1 cellular context compared by ENCODE assay signal in genomic region chr4:182142146-182143085, GRCh38.
A peak's percentile ranks its signal among the peaks of the same experiment; 100 is the strongest.
TF ChIP-seq lines count a peak whose summit lies in the region.

No MANE protein-coding gene starts in this region.

TF ChIP-seq in WTC11, 78 proteins besides CTCF, POLR2A, EP300 and RAD21 (continued from another document and continues in another):
- TF ChIP-seq ATF2 (CRISPR knock-in tag; IDR thresholded peaks at IDR 0.05; ENCODE audit: borderline replicate concordance, low read depth) (no peak), ZNF671 (CRISPR knock-in tag; IDR thresholded peaks at IDR 0.05) (no peak), TCF7 (CRISPR knock-in tag; IDR thresholded peaks at IDR 0.05; ENCODE audit: low read depth) (peak; percentile 54; the same call in 1 of the 2 replicates), SMAD4 (CRISPR knock-in tag; IDR thresholded peaks at IDR 0.05) (no peak), ERG (CRISPR knock-in tag; IDR thresholded peaks at IDR 0.05) (no peak), ARID4B (CRISPR knock-in tag; IDR thresholded peaks at IDR 0.05; ENCODE audit: borderline replicate concordance) (no peak), ZBTB21 (CRISPR knock-in tag; IDR thresholded peaks at IDR 0.05; ENCODE audit: borderline replicate concordance) (peak; percentile 21; the same call in 1 of the 2 replicates), FOXJ3 (CRISPR knock-in tag; IDR thresholded peaks at IDR 0.05; ENCODE audit: borderline replicate concordance) (no peak), ATF6 (CRISPR knock-in tag; IDR thresholded peaks at IDR 0.05) (no peak), ZNF232 (CRISPR knock-in tag; IDR thresholded peaks at IDR 0.05) (0 out of 2 replicates have a peak, but pooled peaks have one; percentile 66), NFE2L1 (CRISPR knock-in tag; IDR thresholded peaks at IDR 0.05) (no peak), JUN (CRISPR knock-in tag; IDR thresholded peaks at IDR 0.05) (no peak), MXD4 (CRISPR knock-in tag; IDR thresholded peaks at IDR 0.05; ENCODE audit: borderline replicate concordance) (no peak), PRRX2 (CRISPR knock-in tag; IDR thresholded peaks at IDR 0.05) (no peak), NR2C2 (CRISPR knock-in tag; IDR thresholded peaks at IDR 0.05) (no peak), ZNF396 (CRISPR knock-in tag; IDR thresholded peaks at IDR 0.05; ENCODE audit: borderline replicate concordance) (no peak), RELA (CRISPR knock-in tag; IDR thresholded peaks at IDR 0.05; ENCODE audit: borderline replicate concordance) (no peak), CREM (CRISPR knock-in tag; IDR thresholded peaks at IDR 0.05) (peak; percentile 34), OVOL2 (CRISPR knock-in tag; IDR thresholded peaks at IDR 0.05; ENCODE audit: borderline replicate concordance) (no peak), E2F1 (CRISPR knock-in tag; IDR thresholded peaks at IDR 0.05) (no peak), ZNF121 (CRISPR knock-in tag; IDR thresholded peaks at IDR 0.05) (no peak), IRF1 (CRISPR knock-in tag; IDR thresholded peaks at IDR 0.05) (no peak), ZNF425 (CRISPR knock-in tag; conservative IDR thresholded peaks at IDR 0.05) (no peak), ATF3 (CRISPR knock-in tag; conservative IDR thresholded peaks at IDR 0.05) (no peak), SP1 (CRISPR knock-in tag; conservative IDR thresholded peaks at IDR 0.05) (no peak; the same call in 1 of the 2 replicates), CREB1 (CRISPR knock-in tag; IDR thresholded peaks at IDR 0.05) (no peak), E2F5 (CRISPR knock-in tag; IDR thresholded peaks at IDR 0.05) (0 out of 2 replicates have a peak, but pooled peaks have one; percentile 32), ELF4 (CRISPR knock-in tag; IDR thresholded peaks at IDR 0.05; ENCODE audit: low read depth) (no peak), SOX15 (CRISPR knock-in tag; IDR thresholded peaks at IDR 0.05) (no peak), HMGA2 (CRISPR knock-in tag; IDR thresholded peaks at IDR 0.05) (no peak), GABPB1 (CRISPR knock-in tag; IDR thresholded peaks at IDR 0.05) (no peak), NFATC4 (CRISPR knock-in tag; IDR thresholded peaks at IDR 0.05) (no peak), ETV6 (CRISPR knock-in tag; IDR thresholded peaks at IDR 0.05) (no peak), ZNF263 (CRISPR knock-in tag; IDR thresholded peaks at IDR 0.05; ENCODE audit: low read depth) (no peak), E2F4 (CRISPR knock-in tag; IDR thresholded peaks at IDR 0.05; ENCODE audit: borderline replicate concordance, low read depth) (no peak), MAX (CRISPR knock-in tag; IDR thresholded peaks at IDR 0.05) (0 out of 2 replicates have a peak, but pooled peaks have one; percentile 44), NR3C1 (CRISPR knock-in tag; conservative IDR thresholded peaks at IDR 0.05; ENCODE audit: low read depth) (no peak), SMAD3 (CRISPR knock-in tag; IDR thresholded peaks at IDR 0.05; ENCODE audit: borderline replicate concordance) (peak; percentile 39; the same call in 1 of the 2 replicates), TEAD1 (CRISPR knock-in tag; IDR thresholded peaks at IDR 0.05) (no peak), PREB (CRISPR knock-in tag; IDR thresholded peaks at IDR 0.05; ENCODE audit: borderline replicate concordance) (no peak)
